Comparison of ENCODE assay signal across 12 cellular contexts in the genomic region with DNA sequence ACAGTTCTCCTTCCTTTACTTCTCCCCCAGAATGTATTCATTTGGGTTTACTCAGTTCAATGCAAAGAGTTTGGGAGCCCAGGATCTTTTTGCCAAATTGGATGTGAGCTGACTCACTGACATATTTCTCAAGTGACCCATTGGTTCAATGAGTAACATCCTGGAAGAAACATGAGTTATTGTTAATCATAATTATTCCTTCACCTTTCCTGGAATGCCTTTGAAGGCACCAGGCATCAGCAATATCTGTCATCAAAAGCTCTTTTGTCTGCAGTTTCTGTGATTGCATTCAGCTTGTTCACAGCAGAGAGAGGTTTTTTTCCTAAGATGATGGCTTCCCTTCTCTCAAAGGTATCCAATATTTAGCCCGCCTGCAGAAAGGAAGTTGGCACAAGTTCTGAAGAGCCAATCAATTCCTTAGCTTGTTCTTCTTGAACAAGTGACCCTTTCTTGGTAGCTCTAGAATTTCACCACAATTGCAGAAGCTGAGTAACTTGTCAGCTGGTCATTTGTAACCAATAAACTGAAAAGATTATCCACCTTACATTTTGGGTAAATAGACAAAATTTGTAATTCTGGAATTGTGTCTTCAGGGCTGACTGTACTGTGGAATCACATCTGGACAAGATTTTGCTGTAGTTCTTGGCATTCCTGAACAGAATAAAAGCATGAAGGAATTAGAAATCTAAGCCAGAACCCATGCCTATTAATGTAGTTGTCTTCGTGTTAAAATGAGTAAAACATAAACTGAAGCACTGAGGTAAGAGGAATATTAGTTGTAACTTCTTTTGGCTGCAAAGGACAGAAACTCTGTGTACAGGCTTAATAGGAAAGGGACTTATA.
DNase-seq lines count a peak whose midpoint lies in the region; ATAC-seq and TF ChIP-seq lines count a peak whose summit lies in the region.
"Had no signal": no experiment of that assay in that cellular context is flagged by ENCODE, and none has a peak within 500 bp of the region (broad histone marks: within the 10 kb centered on the region; RNA-seq: fewer than 3 reads in every experiment).

No MANE protein-coding gene starts in this region.

- H3K36me3 Mint-ChIP-seq in stimulated activated memory B cell treated with anti-CD40 and anti-IgM and Interleukin-4, amounts not matched to agents 10 μg/mL and 1 μg/mL and 100 μg/mL, for 72 hours = no peaks in the 10 kb centered on the region
- H3K36me3 Mint-ChIP-seq: naive thymus-derived CD8-positive, alpha-beta T cell had no signal

- H3K27ac Mint-ChIP-seq in stimulated activated memory B cell treated with anti-CD40 and anti-IgM and Interleukin-4, amounts not matched to agents 10 μg/mL and 1 μg/mL and 100 μg/mL, for 72 hours = no peak overlapping the region

- H3K27me3 Mint-ChIP-seq in stimulated activated memory B cell treated with anti-CD40 and anti-IgM and Interleukin-4, amounts not matched to agents 10 μg/mL and 1 μg/mL and 100 μg/mL, for 72 hours = peaks cover 14% of the 10 kb centered on the region

- H3K4me1 Mint-ChIP-seq in stimulated activated memory B cell treated with anti-CD40 and anti-IgM and Interleukin-4, amounts not matched to agents 10 μg/mL and 1 μg/mL and 100 μg/mL, for 72 hours = no peaks in the 10 kb centered on the region
- H3K4me1 Mint-ChIP-seq: naive thymus-derived CD8-positive, alpha-beta T cell had no signal

- no peaks in the 10 kb centered on the region for H3K36me3 ChIP-seq in RWPE2 (ENCODE audit: low read depth)
- H3K36me3 ChIP-seq in rectal smooth muscle tissue (ENCODE audit: control insufficient read depth, insufficient read depth, low read length) = no peaks in the 10 kb centered on the region
- H3K36me3 ChIP-seq in BE2C = no peaks in the 10 kb centered on the region
- H3K36me3 ChIP-seq: heart left ventricle had no signal

- TF ChIP-seq CTCF in RWPE2 (IDR thresholded peaks at IDR 0.05; ENCODE audit: poor library complexity, severe bottlenecking) (no peak), BE2C (IDR thresholded peaks at IDR 0.05; ENCODE audit: low read depth, low read length) (no peak)

- peak overlapping the region; percentile 100 for H3K27ac ChIP-seq in RWPE2 (ENCODE audit: poor library complexity, severe bottlenecking)
- H3K27ac ChIP-seq in rectal smooth muscle tissue (ENCODE audit: low read depth, low read length) = peak overlapping the region; percentile 25
- H3K27ac ChIP-seq: heart left ventricle, KMS-11 had no signal

- H3K4me3 Mint-ChIP-seq in stimulated activated memory B cell treated with anti-CD40 and anti-IgM and Interleukin-4, amounts not matched to agents 10 μg/mL and 1 μg/mL and 100 μg/mL, for 72 hours = no peak overlapping the region
- H3K4me3 Mint-ChIP-seq: naive thymus-derived CD8-positive, alpha-beta T cell had no signal

- H3K4me1 ChIP-seq in RWPE2 (ENCODE audit: insufficient read depth, poor library complexity, severe bottlenecking) = peaks cover 24% of the 10 kb centered on the region
- peaks cover 8% of the 10 kb centered on the region for H3K4me1 ChIP-seq in rectal smooth muscle tissue (ENCODE audit: control insufficient read depth, insufficient read depth, low read length)
- H3K4me1 ChIP-seq in BE2C = no peaks in the 10 kb centered on the region

- no peak overlapping the region for H3K4me3 ChIP-seq in RWPE2 (ENCODE audit: severe bottlenecking)
- H3K4me3 ChIP-seq in rectal smooth muscle tissue (ENCODE audit: low read length) = no peak overlapping the region
- no peak overlapping the region for H3K4me3 ChIP-seq in BE2C (ENCODE audit: low read depth, low read length)
- H3K4me3 ChIP-seq: heart left ventricle had no signal

- no peaks in the 10 kb centered on the region for H3K9me3 Mint-ChIP-seq in stimulated activated memory B cell treated with anti-CD40 and anti-IgM and Interleukin-4, amounts not matched to agents 10 μg/mL and 1 μg/mL and 100 μg/mL, for 72 hours

- ATAC-seq in RWPE2 (ENCODE audit: low read depth) (peak; percentile 81), HG03045 (IDR thresholded peaks at IDR 0.05; ENCODE audit: unreplicated experiment) (no peak), HG02884 (IDR thresholded peaks at IDR 0.05; ENCODE audit: unreplicated experiment) (no peak)
- ATAC-seq in stimulated activated memory B cell treated with anti-CD40 and anti-IgM and Interleukin-4, amounts not matched to agents 10 μg/mL and 1 μg/mL and 100 μg/mL, for 72 hours = no peak
- ATAC-seq: naive thymus-derived CD8-positive, alpha-beta T cell had no signal

- H3K27me3 ChIP-seq in RWPE2 (ENCODE audit: insufficient read depth, poor library complexity, severe bottlenecking) (no peaks in the 10 kb centered on the region), rectal smooth muscle tissue (ENCODE audit: control insufficient read depth, insufficient read depth, low read length) (no peaks in the 10 kb centered on the region), BE2C (no peaks in the 10 kb centered on the region)
- H3K27me3 ChIP-seq: heart left ventricle had no signal

- no peaks in the 10 kb centered on the region for H3K9me3 ChIP-seq in RWPE2 (ENCODE audit: severe bottlenecking)
- H3K9me3 ChIP-seq in BE2C = no peaks in the 10 kb centered on the region
- H3K9me3 ChIP-seq: heart left ventricle had no signal

- H3K9ac ChIP-seq in rectal smooth muscle tissue (ENCODE audit: low read length) = no peak overlapping the region
- H3K9ac ChIP-seq: KMS-11 had no signal

- DNase-seq in Daoy (ENCODE audit: low read depth) (peak; percentile 85), RWPE2 (ENCODE audit: low spot score) (peak; percentile 65), fibroblast of gingiva (ENCODE audit: low read depth) (peak; percentile 94), BE2C (no peak)
- DNase-seq: activated naive CD4-positive, alpha-beta T cell treated with anti-CD3 and anti-CD28 coated beads, Interleukin-2, amount 50 U/mL, for 16 hours; heart left ventricle; naive thymus-derived CD8-positive, alpha-beta T cell had no signal
